ENCODE assay signal across 8 cellular contexts in genomic region chr1:169711469-169712308, GRCh38. TPM values are rescaled to one million over a fixed set of nuclear protein-coding genes. Genes with fewer than 3 reads are reported as not detected.
DNase-seq lines count a peak whose midpoint lies in the region; ATAC-seq and TF ChIP-seq lines count a peak whose summit lies in the region.

TSS of gene SELL (minus strand) at chr1:169711620. CDS start at chr1:169711498, 122 bp downstream.

- H3K9me2 ChIP-seq in PC-3 (replicated peaks; ENCODE audit: low read length) (no peaks in the 10 kb centered on the region), neural cell (ENCODE audit: insufficient read depth, low read length) (no peaks in the 10 kb centered on the region)

- POLR2A ChIA-PET in PC-3 (lab: Charles Lee; ENCODE audit: unreplicated experiment), result no interaction called here

- H3K4me2 ChIP-seq in PC-3 (ENCODE audit: low read length) (peak within 1 kb of the TSS; percentile 82), neural cell (ENCODE audit: low read length) (no peak within 1 kb of the TSS)

- no peaks in the 10 kb centered on the region for H3K27me3 ChIP-seq in HUES48 (ENCODE audit: control insufficient read depth, insufficient read depth, low read length)
- peaks cover 7% of the 10 kb centered on the region; the same call in 1 of the 2 replicates for H3K27me3 ChIP-seq in PC-3 (ENCODE audit: low read length)
- no peaks in the 10 kb centered on the region for H3K27me3 ChIP-seq in neural cell (ENCODE audit: insufficient read depth, low read depth, low read length)
- H3K27me3 ChIP-seq in thymus (ENCODE audit: control insufficient read depth, insufficient read depth), result no peaks in the 10 kb centered on the region

- no peaks in the 10 kb centered on the region for H3F3A ChIP-seq in PC-3 (ENCODE audit: low read length, unreplicated experiment)
- H3F3A ChIP-seq in neural cell (ENCODE audit: insufficient read depth, low read length, poor library complexity, severe bottlenecking), result no peaks in the 10 kb centered on the region

- peaks cover 16% of the 10 kb centered on the region for H3K27me3 Mint-ChIP-seq in activated T-cell treated with anti-CD3 and anti-CD28 coated beads, Interleukin-2, amount 50 U/mL, for 72 hours (ENCODE audit: low read depth)

- peak within 1 kb of the TSS; percentile 89 for H3K27ac Mint-ChIP-seq in activated T-cell treated with anti-CD3 and anti-CD28 coated beads, Interleukin-2, amount 50 U/mL, for 72 hours

- H3K4me1 Mint-ChIP-seq in activated T-cell treated with anti-CD3 and anti-CD28 coated beads, Interleukin-2, amount 50 U/mL, for 72 hours (ENCODE audit: low read depth), result peaks cover 24% of the 10 kb centered on the region

- no peaks in the 10 kb centered on the region for H4K20me1 ChIP-seq in PC-3 (ENCODE audit: low read length)
- no peaks in the 10 kb centered on the region for H4K20me1 ChIP-seq in neural cell (ENCODE audit: insufficient read depth)

- H3K36me3 Mint-ChIP-seq in activated T-cell treated with anti-CD3 and anti-CD28 coated beads, Interleukin-2, amount 50 U/mL, for 72 hours (ENCODE audit: insufficient read depth in 2 of 2), result peaks cover 14 to 40% of the 10 kb centered on the region in 2 donors

- H3K4me3 Mint-ChIP-seq in activated T-cell treated with anti-CD3 and anti-CD28 coated beads, Interleukin-2, amount 50 U/mL, for 72 hours, result peak within 1 kb of the TSS; percentile 82 to 90

- CTCF ChIA-PET in PC-3 (lab: Charles Lee), result interaction anchor here (0.6 to 1.3 kb wide), 9 partner anchors 16 to 344 kb away, joined by 3 to 9 read pairs (median 4); partner anchors contain the start of genes BLZF1, F5, METTL18 and NME7

- DNase-seq in EH (ENCODE audit: low read depth) (peak; percentile 62), PC-3 (peak; percentile 92), fibroblast of the aortic adventitia (ENCODE audit: low read depth) (peak; percentile 84)
- DNase-seq in activated T-cell treated with anti-CD3 and anti-CD28 coated beads, Interleukin-2, amount 50 U/mL, for 72 hours, result peak; percentile 79 to 82

- intact Hi-C loops in PC-3 (cut with micrococcal nuclease), result loop anchor here (1.0 to 10.0 kb wide), 4 partner anchors 97 to 327 kb away; no protein-coding TSS in a partner anchor

- H3K9me3 ChIP-seq in HUES48 (ENCODE audit: control insufficient read depth, insufficient read depth, low read length) (no peaks in the 10 kb centered on the region), PC-3 (ENCODE audit: low read length) (no peaks in the 10 kb centered on the region), neural cell (ENCODE audit: low read length) (no peaks in the 10 kb centered on the region), thymus (ENCODE audit: control insufficient read depth) (no peaks in the 10 kb centered on the region)

- ATAC-seq in GM21515 (IDR thresholded peaks at IDR 0.05; ENCODE audit: unreplicated experiment) (peak; percentile 83), PC-3 (peak; percentile 99)
- peak; percentile 78 to 81 for ATAC-seq in activated T-cell treated with anti-CD3 and anti-CD28 coated beads, Interleukin-2, amount 50 U/mL, for 72 hours (replicated peaks in 1 of 2)

- H3K79me2 ChIP-seq in PC-3 (ENCODE audit: low read length) (no peaks in the 10 kb centered on the region), neural cell (replicated peaks; ENCODE audit: insufficient read depth, low read length) (no peaks in the 10 kb centered on the region)

- 1% methylated on average over 6 of the region's 6 CpGs for WGBS in thymus

- peak; percentile 63 for TF ChIP-seq RAD21 in neural cell (conservative IDR thresholded peaks at IDR 0.05)

- H3K36me3 ChIP-seq in HUES48 (ENCODE audit: control insufficient read depth, insufficient read depth, low read length), result no peaks in the 10 kb centered on the region
- H3K36me3 ChIP-seq in PC-3 (ENCODE audit: low read depth, low read length), result no peaks in the 10 kb centered on the region
- no peaks in the 10 kb centered on the region for H3K36me3 ChIP-seq in neural cell (ENCODE audit: insufficient read depth, low read length)
- no peaks in the 10 kb centered on the region for H3K36me3 ChIP-seq in thymus (ENCODE audit: control insufficient read depth, insufficient read depth)

- H3K27ac ChIP-seq in HUES48 (ENCODE audit: low read depth, low read length) (no peak within 1 kb of the TSS), PC-3 (ENCODE audit: low read length) (no peak within 1 kb of the TSS), neural cell (ENCODE audit: low read length) (no peak within 1 kb of the TSS), thymus (ENCODE audit: low read depth) (peak within 1 kb of the TSS; percentile 55)

- H3K9me3 Mint-ChIP-seq in activated T-cell treated with anti-CD3 and anti-CD28 coated beads, Interleukin-2, amount 50 U/mL, for 72 hours, result no peaks in the 10 kb centered on the region

- TF ChIP-seq EP300 in neural cell (conservative IDR thresholded peaks at IDR 0.05; ENCODE audit: poor library complexity, severe bottlenecking), result no peak

- peak within 1 kb of the TSS; percentile 42 for H3K4me3 ChIP-seq in HUES48 (ENCODE audit: low read depth, low read length)
- H3K4me3 ChIP-seq in PC-3 (ENCODE audit: low read length), result peak within 1 kb of the TSS; percentile 63
- peak within 1 kb of the TSS; percentile 3 for H3K4me3 ChIP-seq in fibroblast of the aortic adventitia (ENCODE audit: low read depth, low read length)
- H3K4me3 ChIP-seq in neural cell (ENCODE audit: low read length), result no peak within 1 kb of the TSS
- H3K4me3 ChIP-seq in thymus (ENCODE audit: low read length), result peak within 1 kb of the TSS; percentile 26

- H3K4me1 ChIP-seq in HUES48 (ENCODE audit: control insufficient read depth, insufficient read depth, low read length) (no peaks in the 10 kb centered on the region), PC-3 (ENCODE audit: insufficient read depth, low read length) (peaks cover 6% of the 10 kb centered on the region; the same call in 1 of the 2 replicates), thymus (ENCODE audit: control insufficient read depth, insufficient read depth, low read length) (peaks cover 11% of the 10 kb centered on the region)

- BruUV-seq in PC-3 (replicated peaks; lab: Mats Ljungman, UMichigan), result no TSS peak

- TF ChIP-seq CTCF in PC-3 (conservative IDR thresholded peaks at IDR 0.05; ENCODE audit: low read depth, low read length) (peak; percentile 95), fibroblast of the aortic adventitia (IDR thresholded peaks at IDR 0.05; ENCODE audit: insufficient read depth, low read length) (peak; percentile 94), neural cell (IDR thresholded peaks at IDR 0.05; ENCODE audit: poor library complexity, severe bottlenecking) (peak; percentile 65)

- H3K9ac ChIP-seq in HUES48 (ENCODE audit: low read depth, low read length), result no peak within 1 kb of the TSS
- H3K9ac ChIP-seq in PC-3 (ENCODE audit: low read length), result no peak within 1 kb of the TSS
- H3K9ac ChIP-seq in neural cell (ENCODE audit: low read length), result no peak within 1 kb of the TSS

- H2AFZ ChIP-seq in PC-3 (ENCODE audit: low read length) (peak within 1 kb of the TSS; percentile 89), neural cell (ENCODE audit: low read depth, low read length) (no peak within 1 kb of the TSS)

TF ChIP-seq in neural cell, 6 proteins besides CTCF, POLR2A, EP300 and RAD21:
- TF ChIP-seq REST (IDR thresholded peaks at IDR 0.05; ENCODE audit: borderline replicate concordance), result no peak
- peak; percentile 63 for TF ChIP-seq SMC3 (conservative IDR thresholded peaks at IDR 0.05; ENCODE audit: poor library complexity)
- no peak for TF ChIP-seq TAF1 (IDR thresholded peaks at IDR 0.05; ENCODE audit: low read depth)

RNA-seq across cellular contexts. Expression of gene SELL, which starts in this region (rescaled TPM):
- total RNA-seq in PC-3 (2014; rRNA removed), result 0.69 and 1.2 TPM in 2 replicates
- 100 to 1,000 TPM; 211 to 331 TPM for total RNA-seq in activated T-cell treated with anti-CD3 and anti-CD28 coated beads, Interleukin-2, amount 50 U/mL, for 72 hours
- total RNA-seq in fibroblast of the aortic adventitia (ENCODE audit: low replicate concordance), result 0.27 and 2.5 TPM in 2 replicates
- not detected in 2 replicates for polyA plus RNA-seq in neural cell
- not detected in 2 replicates for polyA minus RNA-seq in neural cell
- polyA plus RNA-seq in thymus, result 73.0 TPM

Comparison
In these comparisons a context has a peak if more than half of its experiments do, and no peak if none do; other contexts are left out.
1. RNA of gene SELL (total RNA-seq): 211 to 331 TPM in activated T-cell treated with anti-CD3 and anti-CD28 coated beads, Interleukin-2, amount 50 U/mL, for 72 hours; 0.69 to 1.2 TPM in PC-3 and 0.27 to 2.5 TPM in fibroblast of the aortic adventitia; every median in the first group is over 10 times any median in the second.
2. RNA of gene SELL (polyA plus RNA-seq): 73.0 TPM in thymus (single experiment); not detected in neural cell; every median in the first group is over 10 times any median in the second.
3. Peak in every context shown above with its lines, with median percentiles within 50 percentile points of each other: DNase-seq, ATAC-seq and CTCF ChIP-seq.